17 cellular contexts compared by ENCODE assay signal in the genomic region with DNA sequence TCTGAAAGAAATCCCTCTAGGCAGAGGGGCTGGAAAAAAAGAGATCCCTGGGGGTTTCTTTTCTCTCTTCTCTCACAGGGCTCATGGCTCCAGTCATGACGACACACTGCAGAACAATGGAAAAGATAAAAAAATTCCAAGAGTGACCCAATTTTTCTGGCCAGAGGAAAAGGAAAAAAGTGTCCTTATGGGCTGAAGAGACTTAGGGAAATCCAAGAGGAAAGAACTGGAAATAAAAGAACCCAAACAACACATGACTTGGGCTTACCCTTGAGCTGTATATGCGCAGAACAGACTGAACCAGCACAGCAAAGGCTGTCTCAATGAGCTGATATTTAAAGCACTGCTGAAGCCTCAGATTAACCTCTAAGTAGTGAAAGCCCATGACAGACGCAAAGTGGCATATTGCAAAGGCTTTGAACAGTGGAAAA.
"Had no signal": no experiment of that assay in that cellular context is flagged by ENCODE, and none has a peak within 500 bp of the region (broad histone marks: within the 10 kb centered on the region; RNA-seq: fewer than 3 reads in every experiment).

No MANE protein-coding gene starts in this region.

- H3K27ac ChIP-seq: ascending aorta, esophagus squamous epithelium, left lung, ovary, upper lobe of right lung had no signal

- ATAC-seq: activated T-cell treated with anti-CD3 and anti-CD28 coated beads, Interleukin-2, amount 50 U/mL, for 72 hours; left lung; naive thymus-derived CD4-positive, alpha-beta T cell; upper lobe of right lung had no signal

- H3K36me3 ChIP-seq: ovary had no signal

- H3K27me3 ChIP-seq: ascending aorta, esophagus squamous epithelium, left lung, ovary, upper lobe of right lung had no signal

- H3K4me1 ChIP-seq: ascending aorta, esophagus squamous epithelium, left lung, upper lobe of right lung had no signal

- H3K9me3 ChIP-seq: ascending aorta, esophagus squamous epithelium, left lung, ovary, upper lobe of right lung had no signal

- DNase-seq: activated CD4-positive, alpha-beta T cell treated with anti-CD3 and anti-CD28 coated beads, Interleukin-2, amount 50 U/mL, for 4 hours; activated effector memory CD4-positive, alpha-beta T cell treated with anti-CD3 and anti-CD28 coated beads, Interleukin-2, amount 50 U/mL, for 16 hours; activated naive CD4-positive, alpha-beta T cell treated with anti-CD3 and anti-CD28 coated beads, Interleukin-2, amount 50 U/mL, for 16 hours; activated T-cell treated with anti-CD3 and anti-CD28 coated beads, Interleukin-2, amount 50 U/mL, for 72 hours; effector CD8-positive, alpha-beta T cell; esophagus squamous epithelium; foreskin fibroblast; kidney; left lung; naive thymus-derived CD4-positive, alpha-beta T cell; ovary; stimulated activated CD4-positive, alpha-beta T cell treated with anti-CD3 and anti-CD28 coated beads, Interleukin-12 subunit alpha, Interleukin-12 subunit beta, amount 100 ng/mL, for 4 hours; stimulated activated CD4-positive, alpha-beta T cell treated with anti-CD3 and anti-CD28 coated beads, Interleukin-1b, Interleukin-23, amount 100 ng/mL, for 48 hours; stimulated activated CD8-positive, alpha-beta memory T cell treated with anti-CD3 and anti-CD28 coated beads, Interleukin-4, amount 100 ng/mL, for 48 hours; stimulated activated naive CD4-positive, alpha-beta T cell; upper lobe of right lung had no signal

- H3K4me3 ChIP-seq: ascending aorta, esophagus squamous epithelium, left lung, ovary, upper lobe of right lung had no signal
